22 cellular contexts compared by ENCODE assay signal in genomic region chr6:96631248-96631647, GRCh38.
DNase-seq lines count a peak whose midpoint lies in the region; TF ChIP-seq lines count a peak whose summit lies in the region.
"Had no signal": no experiment of that assay in that cellular context is flagged by ENCODE, and none has a peak within 500 bp of the region (broad histone marks: within the 10 kb centered on the region; RNA-seq: fewer than 3 reads in every experiment).

No MANE protein-coding gene starts in this region.

- no peaks in the 10 kb centered on the region for H3K36me3 ChIP-seq in brain microvascular endothelial cell (replicated peaks)
- H3K36me3 ChIP-seq in CD4-positive, alpha-beta memory T cell (ENCODE audit: insufficient read depth, low read length) = no peaks in the 10 kb centered on the region
- H3K36me3 ChIP-seq: left ventricle myocardium inferior, spleen had no signal

- peak; percentile 2 to 8 for DNase-seq in activated CD4-positive, alpha-beta T cell treated with anti-CD3 and anti-CD28 coated beads, Interleukin-2, amount 50 U/mL, for 4 hours
- DNase-seq in activated CD4-positive, alpha-beta T cell treated with anti-CD3 and anti-CD28 coated beads, Interleukin-2, amount 10 ng/mL, durations not matched to agents 24 days and 14 days = no peak
- DNase-seq in NCI-H748 (lab: John Stamatoyannopoulos, UW; ENCODE audit: unreplicated experiment) (peak; percentile 86), brain microvascular endothelial cell (peak; percentile 18), renal cortical epithelial cell (ENCODE audit: low read depth) (peak; percentile 2)
- no peak for DNase-seq in effector CD8-positive, alpha-beta T cell (lab: John Stamatoyannopoulos, UW)
- DNase-seq in CD4-positive, alpha-beta memory T cell = no peak
- DNase-seq: activated CD4-positive, alpha-beta T cell treated with anti-CD3 and anti-CD28 coated beads, Interleukin-2, amount 50 U/mL, for 48 hours; activated effector memory CD4-positive, alpha-beta T cell treated with anti-CD3 and anti-CD28 coated beads, Interleukin-2, amount 50 U/mL, for 16 hours; activated naive CD8-positive, alpha-beta T cell treated with anti-CD3 and anti-CD28 coated beads, Interleukin-2, amount 10 ng/mL, durations not matched to agents 7 days and 5 days; C1 segment of cervical spinal cord; foreskin fibroblast; H7; left ventricle myocardium inferior; midbrain; naive thymus-derived CD8-positive, alpha-beta T cell; NCI-H1092; NCI-H1930; NCI-H2227 treated with DMSO at 0.1 percent for 48 hours; retina; spleen; stimulated activated naive CD8-positive, alpha-beta T cell treated with anti-CD3 and anti-CD28 coated beads, Interleukin-15, Interleukin-2, amounts not matched to agents 100 U/mL and 50 U/mL, for 24 hours had no signal

- H3K4me3 ChIP-seq in brain microvascular endothelial cell (ENCODE audit: low read depth, low read length) = no peak overlapping the region
- H3K4me3 ChIP-seq in CD4-positive, alpha-beta memory T cell (ENCODE audit: low read length in 2 of 2) = no peak overlapping the region
- H3K4me3 ChIP-seq: left ventricle myocardium inferior, spleen had no signal

- TF ChIP-seq CTCF in brain microvascular endothelial cell (IDR thresholded peaks at IDR 0.05; ENCODE audit: low read depth, low read length, missing control alignments) = no peak

- no peaks in the 10 kb centered on the region for H3K4me1 ChIP-seq in CD4-positive, alpha-beta memory T cell (ENCODE audit: insufficient read depth, low read length)
- H3K4me1 ChIP-seq: left ventricle myocardium inferior had no signal

- H3K4me3 Mint-ChIP-seq in activated CD4-positive, alpha-beta T cell treated with anti-CD3 and anti-CD28 coated beads, Interleukin-2, amount 10 ng/mL, durations not matched to agents 24 days and 14 days = no peak overlapping the region
- H3K4me3 Mint-ChIP-seq in CD4-positive, alpha-beta memory T cell = no peak overlapping the region
- H3K4me3 Mint-ChIP-seq: activated naive CD8-positive, alpha-beta T cell treated with anti-CD3 and anti-CD28 coated beads, Interleukin-2, amount 10 ng/mL, durations not matched to agents 7 days and 5 days; naive thymus-derived CD8-positive, alpha-beta T cell had no signal

- no peaks in the 10 kb centered on the region for H3K36me3 Mint-ChIP-seq in activated CD4-positive, alpha-beta T cell treated with anti-CD3 and anti-CD28 coated beads, Interleukin-2, amount 10 ng/mL, durations not matched to agents 24 days and 14 days (ENCODE audit: low read depth)
- no peaks in the 10 kb centered on the region for H3K36me3 Mint-ChIP-seq in CD4-positive, alpha-beta memory T cell
- H3K36me3 Mint-ChIP-seq: activated naive CD8-positive, alpha-beta T cell treated with anti-CD3 and anti-CD28 coated beads, Interleukin-2, amount 10 ng/mL, durations not matched to agents 7 days and 5 days; naive thymus-derived CD8-positive, alpha-beta T cell had no signal

- intact Hi-C loops in activated CD4-positive, alpha-beta T cell treated with anti-CD3 and anti-CD28 coated beads, Interleukin-2, amount 10 ng/mL, durations not matched to agents 24 days and 14 days (cut with micrococcal nuclease) = no loop called here
- intact Hi-C loops in CD4-positive, alpha-beta memory T cell (cut with micrococcal nuclease) = no loop called here

- no peaks in the 10 kb centered on the region for H3K9me3 ChIP-seq in CD4-positive, alpha-beta memory T cell (ENCODE audit: control insufficient read depth in 1 of 2, low read length in 2 of 2)
- H3K9me3 ChIP-seq: left ventricle myocardium inferior, spleen had no signal

- CTCF ChIA-PET in CD4-positive, alpha-beta memory T cell (lab: Charles Lee; ENCODE audit: partially characterized antibody) = no interaction called here

- no peaks in the 10 kb centered on the region for H3K27me3 ChIP-seq in brain microvascular endothelial cell (replicated peaks)
- no peaks in the 10 kb centered on the region for H3K27me3 ChIP-seq in CD4-positive, alpha-beta memory T cell (ENCODE audit: insufficient read depth, low read length)

- POLR2A ChIA-PET in CD4-positive, alpha-beta memory T cell (lab: Charles Lee; ENCODE audit: partially characterized antibody) = no interaction called here

- no peak overlapping the region for H3K27ac Mint-ChIP-seq in activated CD4-positive, alpha-beta T cell treated with anti-CD3 and anti-CD28 coated beads, Interleukin-2, amount 10 ng/mL, durations not matched to agents 24 days and 14 days
- H3K27ac Mint-ChIP-seq in CD4-positive, alpha-beta memory T cell = no peak overlapping the region
- H3K27ac Mint-ChIP-seq: activated naive CD8-positive, alpha-beta T cell treated with anti-CD3 and anti-CD28 coated beads, Interleukin-2, amount 10 ng/mL, durations not matched to agents 7 days and 5 days; naive thymus-derived CD8-positive, alpha-beta T cell had no signal

- peaks cover 13% of the 10 kb centered on the region for H3K27me3 Mint-ChIP-seq in activated CD4-positive, alpha-beta T cell treated with anti-CD3 and anti-CD28 coated beads, Interleukin-2, amount 10 ng/mL, durations not matched to agents 24 days and 14 days
- H3K27me3 Mint-ChIP-seq in CD4-positive, alpha-beta memory T cell = peaks cover 3 to 8% of the 10 kb centered on the region in 2 donors

- H3K4me1 Mint-ChIP-seq in activated CD4-positive, alpha-beta T cell treated with anti-CD3 and anti-CD28 coated beads, Interleukin-2, amount 10 ng/mL, durations not matched to agents 24 days and 14 days = peaks cover 2% of the 10 kb centered on the region
- no peaks in the 10 kb centered on the region for H3K4me1 Mint-ChIP-seq in CD4-positive, alpha-beta memory T cell
- H3K4me1 Mint-ChIP-seq: activated naive CD8-positive, alpha-beta T cell treated with anti-CD3 and anti-CD28 coated beads, Interleukin-2, amount 10 ng/mL, durations not matched to agents 7 days and 5 days; naive thymus-derived CD8-positive, alpha-beta T cell had no signal

- in situ Hi-C loops in brain microvascular endothelial cell (cut with HindIII; ENCODE audit: low pct_ligation_motif_present, low sequenced_read_pairs) = no loop called here

- no peaks in the 10 kb centered on the region for H3K9me3 Mint-ChIP-seq in activated CD4-positive, alpha-beta T cell treated with anti-CD3 and anti-CD28 coated beads, Interleukin-2, amount 10 ng/mL, durations not matched to agents 24 days and 14 days
- no peaks in the 10 kb centered on the region for H3K9me3 Mint-ChIP-seq in CD4-positive, alpha-beta memory T cell
- H3K9me3 Mint-ChIP-seq: activated naive CD8-positive, alpha-beta T cell treated with anti-CD3 and anti-CD28 coated beads, Interleukin-2, amount 10 ng/mL, durations not matched to agents 7 days and 5 days; naive thymus-derived CD8-positive, alpha-beta T cell had no signal

- no peak overlapping the region for H3K27ac ChIP-seq in brain microvascular endothelial cell
- H3K27ac ChIP-seq in CD4-positive, alpha-beta memory T cell (ENCODE audit: low read depth, low read length) = no peak overlapping the region
- H3K27ac ChIP-seq: left ventricle myocardium inferior, spleen had no signal

Comparison
In these comparisons a context has a peak if more than half of its experiments do, and no peak if none do; other contexts are left out.
1. DNase-seq: peak in activated CD4-positive, alpha-beta T cell treated with anti-CD3 and anti-CD28 coated beads, Interleukin-2, amount 50 U/mL, for 4 hours (2 of 2), NCI-H748 (single experiment), brain microvascular endothelial cell (single experiment) and renal cortical epithelial cell (single experiment); none in activated CD4-positive, alpha-beta T cell treated with anti-CD3 and anti-CD28 coated beads, Interleukin-2, amount 10 ng/mL, durations not matched to agents 24 days and 14 days (single experiment), effector CD8-positive, alpha-beta T cell (single experiment) and CD4-positive, alpha-beta memory T cell (0 of 5).